Comparison of ENCODE assay signal across 14 cellular contexts in the genomic region with DNA sequence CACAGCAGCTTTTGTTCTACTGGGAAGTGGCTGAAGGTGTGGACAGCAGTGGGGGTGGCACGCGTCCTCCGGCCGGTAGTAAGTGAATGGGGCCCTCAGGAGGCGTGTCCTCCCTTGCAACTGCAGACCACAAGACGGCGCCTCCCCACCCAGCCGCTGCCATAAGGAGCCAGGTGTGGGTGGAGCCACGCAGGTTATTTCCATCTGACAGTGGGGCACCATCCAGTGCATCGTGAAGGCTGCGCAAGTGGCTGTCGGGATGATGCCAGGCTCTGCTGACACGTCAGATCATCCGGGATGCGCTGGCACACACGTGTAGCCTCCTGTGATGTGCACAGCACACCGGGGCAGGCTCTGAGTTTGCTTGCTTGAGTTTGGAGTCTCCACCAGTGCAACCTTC.
DNase-seq lines count a peak whose midpoint lies in the region; ATAC-seq and TF ChIP-seq lines count a peak whose summit lies in the region.
"Had no signal": no experiment of that assay in that cellular context is flagged by ENCODE, and none has a peak within 500 bp of the region (broad histone marks: within the 10 kb centered on the region; RNA-seq: fewer than 3 reads in every experiment).

No MANE protein-coding gene starts in this region.

- peak overlapping the region; percentile 23 for H3K18ac ChIP-seq in neuronal stem cell (ENCODE audit: low read length)

- H3K4me3 Mint-ChIP-seq in natural killer cell treated with Interleukin-12 subunit alpha and Interleukin-12 subunit beta and Interleukin-15 and Interleukin-18, amount 100 ng/mL, for 72 hours: no peak overlapping the region
- no peak overlapping the region for H3K4me3 Mint-ChIP-seq in natural killer cell
- no peak overlapping the region for H3K4me3 Mint-ChIP-seq in chondrocyte (ENCODE audit: unreplicated experiment)
- H3K4me3 Mint-ChIP-seq: CD4-positive, CD25-positive, alpha-beta regulatory T cell had no signal

- H2BK5ac ChIP-seq in neuronal stem cell (ENCODE audit: low read length): no peak overlapping the region

- no peak overlapping the region for H4K8ac ChIP-seq in neuronal stem cell (ENCODE audit: low read depth, low read length)

- peak overlapping the region; percentile 20 for H2AK5ac ChIP-seq in neuronal stem cell (ENCODE audit: low read depth, low read length)

- DNase-seq in natural killer cell treated with Interleukin-12 subunit alpha and Interleukin-12 subunit beta and Interleukin-15 and Interleukin-18, amount 100 ng/mL, for 72 hours (ENCODE audit: low spot score): peak; percentile 51
- DNase-seq in natural killer cell (no peak), NCI-H526 treated with DMSO at 0.1 percent for 48 hours (lab: John Stamatoyannopoulos, UW) (peak; percentile 7), chondrocyte (ENCODE audit: low spot score) (peak; percentile 83), neuronal stem cell (ENCODE audit: low spot score) (no peak), amygdala (lab: John Stamatoyannopoulos, UW) (no peak), KG1 (lab: John Stamatoyannopoulos, UW) (no peak), foreskin keratinocyte (no peak)
- DNase-seq: ACHN; Calu3; CD4-positive, CD25-positive, alpha-beta regulatory T cell; DMS 273 treated with DMSO at 0.1 percent for 48 hours had no signal

- H3K27me3 ChIP-seq in neuronal stem cell (ENCODE audit: control insufficient read depth in 3 of 3, insufficient read depth in 3 of 3, low read depth in 1 of 3, low read length in 3 of 3) (no peaks in the 10 kb centered on the region), foreskin keratinocyte (peaks cover 20% of the 10 kb centered on the region)

- H3K36me3 ChIP-seq in neuronal stem cell (replicated peaks in 1 of 2; ENCODE audit: control insufficient read depth in 2 of 2, insufficient read depth in 2 of 2, low read length in 2 of 2): no peaks in the 10 kb centered on the region
- H3K36me3 ChIP-seq: BLaER1 treated with 17β-estradiol and CSF1 and Interleukin-3, amounts not matched to agents 10 nM and 100 nM had no signal

- H3K4ac ChIP-seq in neuronal stem cell (ENCODE audit: low read length): no peak overlapping the region

- peak overlapping the region in 1 of 2 donors; percentile 23 for H3K4me3 ChIP-seq in neuronal stem cell (ENCODE audit: low read length in 2 of 2)
- H3K4me3 ChIP-seq: BLaER1 treated with 17β-estradiol and CSF1 and Interleukin-3, amounts not matched to agents 10 nM and 100 nM; GM12878 had no signal

- no peaks in the 10 kb centered on the region for H3K36me3 Mint-ChIP-seq in natural killer cell treated with Interleukin-12 subunit alpha and Interleukin-12 subunit beta and Interleukin-15 and Interleukin-18, amount 100 ng/mL, for 72 hours
- H3K36me3 Mint-ChIP-seq in natural killer cell: no peaks in the 10 kb centered on the region
- H3K36me3 Mint-ChIP-seq in chondrocyte (ENCODE audit: low read depth): no peaks in the 10 kb centered on the region
- H3K36me3 Mint-ChIP-seq: CD4-positive, CD25-positive, alpha-beta regulatory T cell had no signal

- intact Hi-C loops in natural killer cell (cut with micrococcal nuclease): no loop called here

- H3K9me3 Mint-ChIP-seq in natural killer cell treated with Interleukin-12 subunit alpha and Interleukin-12 subunit beta and Interleukin-15 and Interleukin-18, amount 100 ng/mL, for 72 hours: peaks cover 3% of the 10 kb centered on the region
- H3K9me3 Mint-ChIP-seq in natural killer cell (peaks cover 4 to 7% of the 10 kb centered on the region in 2 donors), chondrocyte (ENCODE audit: low read depth) (no peaks in the 10 kb centered on the region)

- H3K27me3 Mint-ChIP-seq in natural killer cell treated with Interleukin-12 subunit alpha and Interleukin-12 subunit beta and Interleukin-15 and Interleukin-18, amount 100 ng/mL, for 72 hours: no peaks in the 10 kb centered on the region
- H3K27me3 Mint-ChIP-seq in natural killer cell (ENCODE audit: low read depth in 2 of 2) (no peaks in the 10 kb centered on the region), chondrocyte (ENCODE audit: low read depth) (peaks cover 14% of the 10 kb centered on the region)
- H3K27me3 Mint-ChIP-seq: CD4-positive, CD25-positive, alpha-beta regulatory T cell had no signal

- H3K23ac ChIP-seq in neuronal stem cell (ENCODE audit: low read depth, low read length, poor library complexity): no peak overlapping the region

- no peak for ATAC-seq in natural killer cell treated with Interleukin-12 subunit alpha and Interleukin-12 subunit beta and Interleukin-15 and Interleukin-18, amount 100 ng/mL, for 72 hours
- ATAC-seq in natural killer cell (no peak), foreskin keratinocyte (no peak)
- ATAC-seq: GM12878 had no signal

- TF ChIP-seq CTCF in natural killer cell (IDR thresholded peaks at IDR 0.05) (no peak), chondrocyte (IDR thresholded peaks at IDR 0.05) (no peak), foreskin keratinocyte (conservative IDR thresholded peaks at IDR 0.05) (no peak)

- H3K27ac Mint-ChIP-seq in natural killer cell treated with Interleukin-12 subunit alpha and Interleukin-12 subunit beta and Interleukin-15 and Interleukin-18, amount 100 ng/mL, for 72 hours: no peak overlapping the region
- H3K27ac Mint-ChIP-seq in natural killer cell (no peak overlapping the region), chondrocyte (ENCODE audit: unreplicated experiment) (no peak overlapping the region)
- H3K27ac Mint-ChIP-seq: CD4-positive, CD25-positive, alpha-beta regulatory T cell had no signal

- H3K27ac ChIP-seq in neuronal stem cell (replicated peaks; ENCODE audit: low read length) (no peak overlapping the region), foreskin keratinocyte (no peak overlapping the region)
- H3K27ac ChIP-seq: BLaER1 treated with 17β-estradiol and CSF1 and Interleukin-3, amounts not matched to agents 10 nM and 100 nM had no signal

- no peak overlapping the region for H4K91ac ChIP-seq in neuronal stem cell (ENCODE audit: low read depth, low read length, poor library complexity)

- no CpG with 5 or more reads among the region's 17 CpGs for WGBS in neuronal stem cell (ENCODE audit: extremely low coverage in 2 of 2, insufficient read length in 2 of 2, insufficient replicate concordance in 1 of 2), 2 donors

- H3K14ac ChIP-seq in neuronal stem cell (ENCODE audit: low read length): no peak overlapping the region

- no peak overlapping the region for H2BK120ac ChIP-seq in neuronal stem cell (ENCODE audit: low read depth, low read length)

- no peak overlapping the region for H3K9ac ChIP-seq in neuronal stem cell (ENCODE audit: low read depth, low read length, poor library complexity)
- H3K9ac ChIP-seq: BLaER1 treated with 17β-estradiol and CSF1 and Interleukin-3, amounts not matched to agents 10 nM and 100 nM had no signal

- H3K79me1 ChIP-seq in neuronal stem cell (ENCODE audit: low read depth, low read length): peaks cover 2% of the 10 kb centered on the region

- peak overlapping the region; percentile 43 for H2BK15ac ChIP-seq in neuronal stem cell (ENCODE audit: low read length)

- H3K9me3 ChIP-seq in neuronal stem cell (replicated peaks in 1 of 2; ENCODE audit: control insufficient read depth in 2 of 2, insufficient read depth in 1 of 2, low read depth in 1 of 2, low read length in 2 of 2): no peaks in the 10 kb centered on the region
- H3K9me3 ChIP-seq: BLaER1 treated with 17β-estradiol and CSF1 and Interleukin-3, amounts not matched to agents 10 nM and 100 nM had no signal

- H3K4me1 Mint-ChIP-seq in natural killer cell treated with Interleukin-12 subunit alpha and Interleukin-12 subunit beta and Interleukin-15 and Interleukin-18, amount 100 ng/mL, for 72 hours (ENCODE audit: low read depth in 2 of 2): no peaks in the 10 kb centered on the region
- no peaks in the 10 kb centered on the region for H3K4me1 Mint-ChIP-seq in natural killer cell
- no peaks in the 10 kb centered on the region for H3K4me1 Mint-ChIP-seq in chondrocyte (ENCODE audit: low read depth)
- H3K4me1 Mint-ChIP-seq: CD4-positive, CD25-positive, alpha-beta regulatory T cell had no signal

- no peak overlapping the region for H2BK12ac ChIP-seq in neuronal stem cell (ENCODE audit: low read length)

- no peak overlapping the region for H2AFZ ChIP-seq in neuronal stem cell (ENCODE audit: low read length)

- H3K4me2 ChIP-seq in neuronal stem cell (ENCODE audit: insufficient read depth, low read length, poor library complexity, severe bottlenecking): no peak overlapping the region
- H3K4me2 ChIP-seq: BLaER1 treated with 17β-estradiol and CSF1 and Interleukin-3, amounts not matched to agents 10 nM and 100 nM had no signal

- peaks cover 17 to 27% of the 10 kb centered on the region in 2 donors for H3K4me1 ChIP-seq in neuronal stem cell (ENCODE audit: control insufficient read depth in 2 of 2, insufficient read depth in 1 of 2, low read depth in 1 of 2, low read length in 2 of 2)
- H3K4me1 ChIP-seq in foreskin keratinocyte: no peaks in the 10 kb centered on the region

Comparison
In these comparisons a context has a peak if more than half of its experiments do, and no peak if none do; other contexts are left out.
1. DNase-seq: peak in natural killer cell treated with Interleukin-12 subunit alpha and Interleukin-12 subunit beta and Interleukin-15 and Interleukin-18, amount 100 ng/mL, for 72 hours (single experiment), NCI-H526 treated with DMSO at 0.1 percent for 48 hours (single experiment) and chondrocyte (single experiment); none in natural killer cell (single experiment), neuronal stem cell (single experiment), amygdala (0 of 56), KG1 (single experiment) and foreskin keratinocyte (0 of 2).